Comparison of ENCODE assay signal across 11 cellular contexts in the genomic region with DNA sequence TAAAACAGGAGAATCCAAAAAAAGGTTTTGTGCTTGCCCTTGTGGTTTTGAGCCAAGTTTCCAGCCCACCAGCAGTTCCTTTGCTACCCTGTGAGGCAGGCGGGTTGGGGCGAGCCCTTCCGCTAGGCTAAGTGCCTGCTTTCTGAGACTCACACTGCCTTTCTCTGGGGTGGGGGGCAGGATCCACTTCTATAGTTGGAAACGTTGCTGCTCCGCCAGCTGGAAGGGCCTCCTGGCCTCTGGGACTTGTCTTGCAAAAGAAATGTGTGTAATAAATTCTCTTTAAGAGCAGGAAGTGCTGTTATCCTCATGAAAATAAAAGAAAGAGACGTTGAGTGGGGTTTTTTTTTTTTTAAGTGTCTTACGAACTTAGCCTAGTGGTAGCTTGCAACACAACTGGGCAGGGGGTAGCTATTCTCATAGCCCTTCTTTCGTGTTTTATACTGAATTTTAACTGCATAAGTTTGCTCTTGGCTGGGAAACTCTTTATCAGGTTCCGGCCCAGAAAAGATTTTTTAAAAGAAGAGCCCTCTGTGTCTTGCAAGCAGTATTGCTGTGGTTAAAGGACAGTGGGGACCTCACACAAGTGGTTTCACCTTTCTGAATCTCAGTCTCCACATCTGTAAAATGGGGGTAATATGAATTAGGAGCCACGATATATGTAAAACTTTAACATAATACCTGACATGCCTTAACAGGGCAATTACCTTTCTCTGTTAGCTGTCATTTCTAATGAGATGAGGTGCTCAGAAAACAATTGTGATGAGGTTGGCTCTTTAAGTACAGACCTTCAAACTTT. TPM values are rescaled to one million over a fixed set of nuclear protein-coding genes. Genes with fewer than 3 reads are reported as not detected.
DNase-seq lines count a peak whose midpoint lies in the region; ATAC-seq, FAIRE-seq and TF ChIP-seq lines count a peak whose summit lies in the region.
"Had no signal": no experiment of that assay in that cellular context is flagged by ENCODE, and none has a peak within 500 bp of the region (broad histone marks: within the 10 kb centered on the region; RNA-seq: fewer than 3 reads in every experiment).

No MANE protein-coding gene starts in this region.

- H3K27ac ChIP-seq in heart right ventricle (peak overlapping the region in 9 of 10 donors; percentile 49 to 71 (median 62)), testis (peak overlapping the region in 1 of 2 donors; percentile 23)
- H3K27ac ChIP-seq: lower lobe of right lung had no signal

- peak; percentile 37 for ATAC-seq in T-helper 17 cell
- ATAC-seq in heart right ventricle, result peak; percentile 36 to 83 (median 77)

- intact Hi-C loops in heart right ventricle (cut with DNase I), result no loop called here
- intact Hi-C loops in testis (cut with DNase I; ENCODE audit: low total_unique reads), result no loop called here

- H3K36me3 ChIP-seq in heart right ventricle, result peaks cover 0 to 77% (median 10%) of the 10 kb centered on the region in 9 donors
- H3K36me3 ChIP-seq in testis (ENCODE audit: low read depth, missing control alignments), result no peaks in the 10 kb centered on the region

- no peak for FAIRE-seq in urothelium cell line (lab: Jason Lieb, UNC)

- peak overlapping the region; percentile 61 for H3K4me3 Mint-ChIP-seq in T-helper 17 cell

- no peaks in the 10 kb centered on the region for H3K27me3 Mint-ChIP-seq in T-helper 17 cell

- 44 to 54% methylated on average over 10 of the region's 10 CpGs for WGBS in heart right ventricle, 2 donors
- WGBS in testis, 2 donors, result 45 to 56% methylated on average over 10 of the region's 10 CpGs

- no peaks in the 10 kb centered on the region for H3K27me3 ChIP-seq in heart right ventricle
- H3K27me3 ChIP-seq in testis, result no peaks in the 10 kb centered on the region
- H3K27me3 ChIP-seq: dorsolateral prefrontal cortex had no signal

- no peak for TF ChIP-seq POLR2A in testis (IDR thresholded peaks at IDR 0.05)

- H3K4me1 Mint-ChIP-seq in T-helper 17 cell, result peaks cover 28% of the 10 kb centered on the region

- no peaks in the 10 kb centered on the region for H3K9me3 ChIP-seq in T-helper 17 cell (ENCODE audit: control insufficient read depth, low read length, poor library complexity, severe bottlenecking)
- H3K9me3 ChIP-seq in heart right ventricle, result no peaks in the 10 kb centered on the region
- no peaks in the 10 kb centered on the region for H3K9me3 ChIP-seq in testis
- H3K9me3 ChIP-seq: lower lobe of right lung had no signal

- H3K4me1 ChIP-seq in heart right ventricle (peaks cover 7 to 92% (median 71%) of the 10 kb centered on the region in 9 donors), testis (peaks cover 6% of the 10 kb centered on the region)

- peaks cover 2% of the 10 kb centered on the region for H3K36me3 Mint-ChIP-seq in T-helper 17 cell (ENCODE audit: low read depth)

- TF ChIP-seq CTCF in heart right ventricle (IDR thresholded peaks at IDR 0.05), result peak in 2 of 9 donors; percentile 11 to 17
- TF ChIP-seq CTCF in testis (IDR thresholded peaks at IDR 0.05), result no peak

- DNase-seq in activated CD4-positive, alpha-beta T cell treated with anti-CD3 and anti-CD28 coated beads for 48 hours, result peak; percentile 40
- DNase-seq in activated CD4-positive, alpha-beta T cell treated with anti-CD3 and anti-CD28 coated beads for 4 hours, result no peak
- DNase-seq in T-helper 17 cell, result no peak
- DNase-seq in heart right ventricle, result peak; percentile 71 to 75
- DNase-seq in testis, result peak; percentile 70
- no peak for DNase-seq in urothelium cell line (ENCODE audit: low spot score)
- no peak for DNase-seq in A172 (ENCODE audit: low spot score)
- DNase-seq in SKM-1 treated with dmso at 0.1 percent for 144 hours (lab: John Stamatoyannopoulos, UW; ENCODE audit: unreplicated experiment), result no peak
- DNase-seq: ACHN, dorsolateral prefrontal cortex, lower lobe of right lung had no signal

- peak overlapping the region; percentile 93 for H3K27ac Mint-ChIP-seq in T-helper 17 cell

- H3K4me3 ChIP-seq in heart right ventricle, result no peak overlapping the region
- no peak overlapping the region for H3K4me3 ChIP-seq in testis
- H3K4me3 ChIP-seq: dorsolateral prefrontal cortex, lower lobe of right lung had no signal

RNA-seq across cellular contexts. Expression of a gene that starts 19.8 kb away (rescaled TPM):
- total RNA-seq in T-helper 17 cell (100 to 1,000 TPM; 129 to 138 TPM), heart right ventricle (10 to 100 TPM; 17.9 to 38.5 (median 25.2) TPM), testis (10 to 100 TPM; 54.5 to 67.2 TPM)
- polyA plus RNA-seq in heart right ventricle (1 to 10 TPM; 5.4 to 7.9 TPM), testis (ENCODE audit: insufficient read depth, low read depth, low replicate concordance) (26.0 TPM)
- total RNA-seq in A172 (2014; rRNA removed; shearing (Covaris generic)), result 20.7 and 20.8 TPM in 2 replicates

Comparison
In these comparisons a context has a peak if more than half of its experiments do, and no peak if none do; other contexts are left out.
1. DNase-seq: peak in activated CD4-positive, alpha-beta T cell treated with anti-CD3 and anti-CD28 coated beads for 48 hours (single experiment), heart right ventricle (2 of 2) and testis (single experiment); none in activated CD4-positive, alpha-beta T cell treated with anti-CD3 and anti-CD28 coated beads for 4 hours (0 of 2), T-helper 17 cell (0 of 3), urothelium cell line (single experiment), A172 (single experiment) and SKM-1 treated with dmso at 0.1 percent for 144 hours (single experiment).